In genomic region chr9:124788542-124789217, GRCh38 we compare ENCODE assay signal across 22 cellular contexts. TPM values are rescaled to one million over a fixed set of nuclear protein-coding genes. Genes with fewer than 3 reads are reported as not detected.
"Had no signal": no experiment of that assay in that cellular context is flagged by ENCODE, and none has a peak within 500 bp of the region (broad histone marks: within the 10 kb centered on the region; RNA-seq: fewer than 3 reads in every experiment).

No MANE protein-coding gene starts in this region.

- H3K27me3 ChIP-seq: brain microvascular endothelial cell, cardiac muscle cell had no signal

- H3K36me3 ChIP-seq: brain microvascular endothelial cell, cardiac muscle cell had no signal

- DNase-seq: activated B cell treated with CpG ODN at 0.5 μM for 24 hours; activated CD4-positive, alpha-beta T cell treated with anti-CD3 and anti-CD28 coated beads for 1 hour; activated CD4-positive, alpha-beta T cell treated with anti-CD3 and anti-CD28 coated beads, Interleukin-2, amount 10 ng/mL, durations not matched to agents 24 days and 14 days; activated CD4-positive, alpha-beta T cell treated with anti-CD3 and anti-CD28 coated beads, Interleukin-2, amount 50 U/mL, for 48 hours; activated CD8-positive, alpha-beta memory T cell treated with anti-CD3 and anti-CD28 coated beads, Interleukin-2, amount 10 ng/mL, durations not matched to agents 7 days and 5 days; activated gamma-delta T cell; activated naive CD4-positive, alpha-beta T cell treated with anti-CD3 and anti-CD28 coated beads for 36 hours; activated T-cell treated with anti-CD3 and anti-CD28 coated beads, Interleukin-2, amount 50 U/mL, for 24 hours; brain microvascular endothelial cell; Karpas-422; MM.1S; NCI-H1105; NCI-H1436; NCI-H1694 treated with DMSO at 0.1 percent for 48 hours; NCI-H2029 treated with DMSO at 0.1 percent for 48 hours; NCI-H345; NCI-H510A; SIG-M5; T-helper 17 cell; T-helper 9 cell had no signal

- ATAC-seq: activated CD8-positive, alpha-beta memory T cell treated with anti-CD3 and anti-CD28 coated beads, Interleukin-2, amount 10 ng/mL, durations not matched to agents 7 days and 5 days; T-helper 17 cell had no signal

- H3K27ac ChIP-seq: brain microvascular endothelial cell, cardiac muscle cell had no signal

- H3K4me3 ChIP-seq: cardiac muscle cell had no signal

RNA-seq across cellular contexts. Expression of gene OLFML2A, which starts 11.7 kb away (rescaled TPM):
- total RNA-seq: activated CD4-positive, alpha-beta T cell treated with anti-CD3 and anti-CD28 coated beads, Interleukin-2, amount 10 ng/mL, durations not matched to agents 24 days and 14 days; activated CD8-positive, alpha-beta memory T cell treated with anti-CD3 and anti-CD28 coated beads, Interleukin-2, amount 10 ng/mL, durations not matched to agents 7 days and 5 days; activated naive CD4-positive, alpha-beta T cell treated with anti-CD3 and anti-CD28 coated beads for 36 hours; activated T-helper 1 cell treated with anti-CD3 and anti-CD28 coated beads, Interleukin-12 subunit alpha, Interleukin-12 subunit beta, Interleukin-2, Interleukin-4 antibody, amounts not matched to agents 30 ng/mL and 10 ng/mL and 1 ng/mL, durations not matched to agents 14 hours and 24 hours and 36 hours; T-helper 17 cell had no signal
